Comparison of ENCODE assay signal across 8 cellular contexts in the genomic region with DNA sequence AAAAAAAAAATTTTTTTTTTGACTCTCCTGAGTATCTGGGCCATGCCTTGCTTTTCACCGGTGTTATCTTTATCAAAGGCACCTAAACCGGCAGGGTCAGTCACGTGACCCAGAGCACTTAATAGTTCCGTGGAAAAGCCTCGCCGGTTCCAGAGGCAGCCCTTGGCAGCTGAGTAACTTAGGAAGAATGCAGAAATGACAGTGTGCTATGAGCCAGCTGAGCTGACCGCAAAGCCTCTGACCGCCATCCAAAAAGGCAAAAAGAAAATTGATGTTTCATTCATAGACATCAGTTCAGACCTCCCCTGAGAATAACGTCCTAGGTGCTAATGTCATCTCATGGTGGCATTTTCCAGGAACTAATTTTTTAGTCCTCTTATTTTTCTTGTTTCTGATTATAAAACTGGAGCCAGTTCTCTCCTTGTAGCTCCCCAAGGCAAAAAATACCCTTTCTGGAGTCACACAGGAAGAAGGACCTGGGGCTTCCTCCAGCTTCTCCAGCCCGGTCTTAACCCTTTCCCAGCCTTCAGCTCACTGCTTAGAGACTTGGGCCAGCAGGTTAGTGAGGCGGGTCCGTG.
DNase-seq lines count a peak whose midpoint lies in the region; ATAC-seq and TF ChIP-seq lines count a peak whose summit lies in the region.

No MANE protein-coding gene starts in this region.

- peaks cover 5% of the 10 kb centered on the region for H3K36me3 Mint-ChIP-seq in endodermal cell (ENCODE audit: low read depth)

- no peaks in the 10 kb centered on the region for H3K27me3 Mint-ChIP-seq in endodermal cell (ENCODE audit: insufficient read depth)

- H3K4me3 ChIP-seq in MG63 (no peak overlapping the region), endodermal cell (ENCODE audit: low read length) (no peak overlapping the region)

- peaks cover 3% of the 10 kb centered on the region for H3K4me1 ChIP-seq in endodermal cell (ENCODE audit: control insufficient read depth, insufficient read depth, low read length)

- H3K27ac Mint-ChIP-seq in endodermal cell: peak overlapping the region; percentile 48

- no peaks in the 10 kb centered on the region for H3K27me3 ChIP-seq in MG63
- H3K27me3 ChIP-seq in endodermal cell (ENCODE audit: control insufficient read depth, insufficient read depth, low read length, poor library complexity, severe bottlenecking): no peaks in the 10 kb centered on the region

- peak; percentile 98 for DNase-seq in A172 (ENCODE audit: low spot score)
- DNase-seq in MG63: peak; percentile 92
- DNase-seq in endodermal cell: no peak
- DNase-seq in medulla oblongata (ENCODE audit: extremely low spot score): peak; percentile 66
- DNase-seq in activated T-cell treated with anti-CD3 and anti-CD28 coated beads, Interleukin-2, amount 50 U/mL, for 48 hours: no peak

- 49 to 77% methylated on average over 10 to 12 of the region's 12 CpGs for WGBS in endodermal cell (ENCODE audit: insufficient coverage in 1 of 2, insufficient read length in 1 of 2), 2 experiments

- H3K9me3 ChIP-seq in MG63: no peaks in the 10 kb centered on the region
- H3K9me3 ChIP-seq in endodermal cell (ENCODE audit: control insufficient read depth, low read length): no peaks in the 10 kb centered on the region

- H3K27ac ChIP-seq in endodermal cell (ENCODE audit: low read depth, low read length): no peak overlapping the region

- H3K4me3 Mint-ChIP-seq in endodermal cell: no peak overlapping the region

- no peak for ATAC-seq in HG03378 (IDR thresholded peaks at IDR 0.05; ENCODE audit: unreplicated experiment)
- ATAC-seq in HG03039 (IDR thresholded peaks at IDR 0.05; ENCODE audit: unreplicated experiment): no peak
- ATAC-seq in GM18520 (IDR thresholded peaks at IDR 0.05; ENCODE audit: unreplicated experiment): no peak

- H3K9ac ChIP-seq in endodermal cell (ENCODE audit: extremely low read depth, low read length, poor library complexity, severe bottlenecking): no peak overlapping the region

- no peak for TF ChIP-seq CTCF in endodermal cell (conservative IDR thresholded peaks at IDR 0.05)

- H3K9me3 Mint-ChIP-seq in endodermal cell: no peaks in the 10 kb centered on the region

- peaks cover 36% of the 10 kb centered on the region for H3K4me1 Mint-ChIP-seq in endodermal cell

- H3K36me3 ChIP-seq in MG63: peaks cover 9% of the 10 kb centered on the region
- H3K36me3 ChIP-seq in endodermal cell (ENCODE audit: control insufficient read depth, insufficient read depth, low read length): peaks cover 15% of the 10 kb centered on the region

Comparison
In these comparisons a context has a peak if more than half of its experiments do, and no peak if none do; other contexts are left out.
1. DNase-seq: peak in A172 (single experiment), MG63 (single experiment) and medulla oblongata (single experiment); none in endodermal cell (single experiment) and activated T-cell treated with anti-CD3 and anti-CD28 coated beads, Interleukin-2, amount 50 U/mL, for 48 hours (0 of 2).